Comparison of ENCODE assay signal across 8 cellular contexts in the genomic region with DNA sequence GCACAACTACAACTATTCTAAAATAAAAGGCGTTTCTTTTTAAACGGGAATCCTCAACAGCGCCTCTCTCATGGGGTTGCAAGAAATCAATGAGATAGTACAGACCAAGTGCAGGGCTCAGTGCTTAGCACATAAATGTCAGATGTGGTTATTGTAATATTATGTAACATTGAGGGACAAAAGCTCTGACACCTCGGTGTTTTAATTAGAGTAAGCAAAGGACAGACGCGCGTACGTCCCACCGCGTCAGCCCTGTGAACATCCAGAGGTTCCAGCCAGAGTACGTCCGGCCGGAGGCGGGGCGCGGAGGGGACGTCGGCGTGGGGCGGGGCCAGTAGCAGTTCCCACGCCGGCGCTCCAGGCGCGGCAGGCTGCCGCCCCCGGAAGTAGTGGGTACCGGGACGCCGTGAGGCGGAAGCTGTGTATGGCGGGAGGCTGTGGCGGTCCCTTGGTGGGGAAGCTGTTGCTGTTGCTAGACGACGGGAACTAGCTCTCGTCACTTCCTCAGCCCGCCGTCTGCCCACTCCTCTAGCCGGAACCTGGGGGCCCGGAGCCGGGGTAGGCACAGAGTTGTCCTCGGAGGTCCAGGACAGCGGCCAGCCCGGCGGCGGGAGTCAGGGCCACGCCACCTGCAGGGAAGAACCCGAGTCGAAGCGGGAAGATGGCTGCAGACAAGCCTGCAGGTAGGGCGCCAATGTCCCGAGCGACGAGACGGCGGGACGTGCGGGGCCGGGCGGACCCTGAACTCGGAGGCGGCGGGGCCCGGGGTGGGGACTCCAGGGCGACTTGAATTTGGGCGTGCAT. TPM values are rescaled to one million over a fixed set of nuclear protein-coding genes. Genes with fewer than 3 reads are reported as not detected.
DNase-seq lines count a peak whose midpoint lies in the region; ATAC-seq, FAIRE-seq and TF ChIP-seq lines count a peak whose summit lies in the region.

A gene with protein sequence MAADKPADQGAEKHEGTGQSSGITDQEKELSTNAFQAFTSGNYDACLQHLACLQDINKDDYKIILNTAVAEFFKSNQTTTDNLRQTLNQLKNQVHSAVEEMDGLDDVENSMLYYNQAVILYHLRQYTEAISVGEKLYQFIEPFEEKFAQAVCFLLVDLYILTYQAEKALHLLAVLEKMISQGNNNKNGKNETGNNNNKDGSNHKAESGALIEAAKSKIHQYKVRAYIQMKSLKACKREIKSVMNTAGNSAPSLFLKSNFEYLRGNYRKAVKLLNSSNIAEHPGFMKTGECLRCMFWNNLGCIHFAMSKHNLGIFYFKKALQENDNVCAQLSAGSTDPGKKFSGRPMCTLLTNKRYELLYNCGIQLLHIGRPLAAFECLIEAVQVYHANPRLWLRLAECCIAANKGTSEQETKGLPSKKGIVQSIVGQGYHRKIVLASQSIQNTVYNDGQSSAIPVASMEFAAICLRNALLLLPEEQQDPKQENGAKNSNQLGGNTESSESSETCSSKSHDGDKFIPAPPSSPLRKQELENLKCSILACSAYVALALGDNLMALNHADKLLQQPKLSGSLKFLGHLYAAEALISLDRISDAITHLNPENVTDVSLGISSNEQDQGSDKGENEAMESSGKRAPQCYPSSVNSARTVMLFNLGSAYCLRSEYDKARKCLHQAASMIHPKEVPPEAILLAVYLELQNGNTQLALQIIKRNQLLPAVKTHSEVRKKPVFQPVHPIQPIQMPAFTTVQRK (plus strand): TSS at position 389 of the 804 bp plus-strand sequence. CDS start 273 bp downstream, at position 662.

- peak; percentile 98 for ATAC-seq in GM21367 (IDR thresholded peaks at IDR 0.05; ENCODE audit: unreplicated experiment)

- peaks cover 17% of the 10 kb centered on the region for H3K36me3 Mint-ChIP-seq in Caco-2 (ENCODE audit: insufficient read depth, unreplicated experiment)

- peaks cover 14% of the 10 kb centered on the region for H3K4me1 Mint-ChIP-seq in Caco-2 (ENCODE audit: low read depth, unreplicated experiment)

- H3K36me3 ChIP-seq in Caco-2 (ENCODE audit: control insufficient read depth, insufficient read depth, low read length): no peaks in the 10 kb centered on the region
- no peaks in the 10 kb centered on the region for H3K36me3 ChIP-seq in effector memory CD4-positive, alpha-beta T cell (ENCODE audit: control insufficient read depth, insufficient read depth, low read length)

- peak within 1 kb of the TSS; percentile 84 for H3K27ac ChIP-seq in effector memory CD4-positive, alpha-beta T cell (ENCODE audit: insufficient read depth, low read length, poor library complexity, severe bottlenecking)

- TF ChIP-seq CTCF in Caco-2 (IDR thresholded peaks at IDR 0.05; ENCODE audit: insufficient read depth in 1 of 2, low read depth in 1 of 2, low read length in 1 of 2, severe bottlenecking in 1 of 2, unreplicated experiment in 1 of 2): peak in 1 of 2 experiments; percentile 52

- POLR2A ChIA-PET in Caco-2 (lab: Charles Lee): interaction anchor here (0.6 kb wide), 1 partner anchor 219 kb away, joined by 3 read pairs; no protein-coding TSS in a partner anchor

- intact Hi-C loops in Caco-2 (cut with micrococcal nuclease; ENCODE audit: unreplicated experiment): loop anchor here (1.0 kb wide), 1 partner anchor 115 kb away; the partner anchor contains the start of gene DYNC1LI1

- no peaks in the 10 kb centered on the region for H3K27me3 Mint-ChIP-seq in Caco-2 (ENCODE audit: insufficient read depth, unreplicated experiment)

- H3K27ac Mint-ChIP-seq in Caco-2 (ENCODE audit: unreplicated experiment): peak within 1 kb of the TSS; percentile 82

- no TSS peak for BruUV-seq in Caco-2 (replicated peaks; lab: Mats Ljungman, UMichigan)

- H3K9me3 ChIP-seq in Caco-2: 0 out of 2 replicates have a peak, but pooled peaks cover 2% of the 10 kb centered on the region
- no peaks in the 10 kb centered on the region for H3K9me3 ChIP-seq in effector memory CD4-positive, alpha-beta T cell (ENCODE audit: control insufficient read depth, low read length)

- H3K9me3 Mint-ChIP-seq in Caco-2 (ENCODE audit: unreplicated experiment): no peaks in the 10 kb centered on the region

- FAIRE-seq in HTR-8/SVneo (lab: Jason Lieb, UNC): peak; percentile 88

- DNase-seq in Caco-2 (peak; percentile 94 to 95), HTR-8/SVneo (ENCODE audit: insufficient read length, low spot score) (peak; percentile 94), NOMO-1 treated with DMSO at 0.1 percent for 48 hours (lab: John Stamatoyannopoulos, UW; ENCODE audit: unreplicated experiment) (peak; percentile 96), medulla oblongata (ENCODE audit: extremely low spot score) (peak; percentile 97)
- DNase-seq in activated CD8-positive, alpha-beta memory T cell treated with anti-CD3 and anti-CD28 coated beads for 4 hours (ENCODE audit: low read depth in 2 of 2): peak; percentile 92
- peak; percentile 94 to 96 (median 94) for DNase-seq in effector memory CD4-positive, alpha-beta T cell
- DNase-seq in stimulated activated CD8-positive, alpha-beta memory T cell treated with anti-CD3 and anti-CD28 coated beads, Interleukin-12 subunit alpha, Interleukin-12 subunit beta, amount 100 ng/mL, for 1 hour (ENCODE audit: low read depth): peak; percentile 91

- peaks cover 11% of the 10 kb centered on the region; the same call in 1 of the 2 replicates for H3K4me1 ChIP-seq in Caco-2
- H3K4me1 ChIP-seq in effector memory CD4-positive, alpha-beta T cell (ENCODE audit: control insufficient read depth, insufficient read depth, low read length, poor library complexity, severe bottlenecking): peaks cover 20% of the 10 kb centered on the region

- peak within 1 kb of the TSS; percentile 63 for H3K4me3 ChIP-seq in Caco-2 (ENCODE audit: low read depth, low read length)
- H3K4me3 ChIP-seq in effector memory CD4-positive, alpha-beta T cell (ENCODE audit: insufficient read depth, low read depth, low read length, poor library complexity, severe bottlenecking): peak within 1 kb of the TSS; percentile 81

- CTCF ChIA-PET in Caco-2 (lab: Charles Lee): interaction anchor here (0.5 to 0.7 kb wide), 3 partner anchors 175 to 496 kb away, joined by 3 to 14 read pairs (median 5); no protein-coding TSS in a partner anchor

- no peaks in the 10 kb centered on the region for H3K27me3 ChIP-seq in Caco-2 (replicated peaks; ENCODE audit: control insufficient read depth, insufficient read depth, low read length)
- H3K27me3 ChIP-seq in effector memory CD4-positive, alpha-beta T cell (replicated peaks; ENCODE audit: control insufficient read depth, insufficient read depth, low read length, poor library complexity, severe bottlenecking): no peaks in the 10 kb centered on the region

- H3K4me3 Mint-ChIP-seq in Caco-2 (ENCODE audit: unreplicated experiment): peak within 1 kb of the TSS; percentile 86

RNA-seq across cellular contexts. Expression of the gene that starts here (rescaled TPM):
- 37.2 and 49.5 TPM in 2 replicates for total RNA-seq in Caco-2 (2022)

Comparison
In these comparisons a context has a peak if more than half of its experiments do, and no peak if none do; other contexts are left out.
1. Peak in every context shown above with its lines: DNase-seq, ATAC-seq, H3K4me3 ChIP-seq and H3K27ac ChIP-seq.